ENCODE assay signal across 3 cellular contexts in the genomic region with DNA sequence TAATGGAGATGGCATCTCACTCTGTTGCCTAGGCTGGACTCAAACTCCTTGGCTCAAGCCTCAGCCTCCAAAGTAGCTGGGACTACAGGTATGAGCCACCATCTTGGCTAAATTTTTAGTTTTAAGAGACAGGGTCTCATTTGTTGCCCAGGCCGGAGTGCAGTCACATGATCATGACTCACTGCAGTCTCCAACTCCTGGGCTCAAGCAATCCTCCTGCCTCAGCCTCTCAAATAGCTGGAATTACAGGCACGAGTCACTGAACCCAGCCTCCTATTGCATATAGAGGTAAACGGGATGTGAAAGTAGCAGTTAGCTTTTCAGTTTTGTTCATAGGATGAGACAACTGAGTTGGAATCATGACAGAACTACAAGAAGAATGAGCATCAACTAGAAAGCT. TPM values are rescaled to one million over a fixed set of nuclear protein-coding genes. Genes with fewer than 3 reads are reported as not detected.
"Had no signal": no experiment of that assay in that cellular context is flagged by ENCODE, and none has a peak within 500 bp of the region (broad histone marks: within the 10 kb centered on the region; RNA-seq: fewer than 3 reads in every experiment).

No MANE protein-coding gene starts in this region.

- H3K4me3 ChIP-seq: GM12878 had no signal

- ATAC-seq: GM12878 had no signal

- DNase-seq: GDM1, GF-D8 had no signal

RNA-seq across cellular contexts. Expression of a gene that starts 39.2 kb away (rescaled TPM):
- polyA plus RNA-seq: GM12878 had no signal
